In genomic region chrX:24692305-24692704, GRCh38 we compare ENCODE assay signal across 17 cellular contexts. TPM values are rescaled to one million over a fixed set of nuclear protein-coding genes. Genes with fewer than 3 reads are reported as not detected.
DNase-seq lines count a peak whose midpoint lies in the region; ATAC-seq and TF ChIP-seq lines count a peak whose summit lies in the region.
"Had no signal": no experiment of that assay in that cellular context is flagged by ENCODE, and none has a peak within 500 bp of the region (broad histone marks: within the 10 kb centered on the region; RNA-seq: fewer than 3 reads in every experiment).

No MANE protein-coding gene starts in this region.

- H3K9me3 Mint-ChIP-seq in GM23338 (no peaks in the 10 kb centered on the region), CD14-positive monocyte (peaks cover 0 to 2% (median 0%) of the 10 kb centered on the region in 7 donors)
- no peaks in the 10 kb centered on the region for H3K9me3 Mint-ChIP-seq in activated T-helper 17 cell treated with anti-CD3 and anti-CD28 coated beads, Interleukin-2, amount 50 U/mL, for 72 hours
- H3K9me3 Mint-ChIP-seq in natural killer cell treated with Interleukin-12 subunit alpha and Interleukin-12 subunit beta and Interleukin-15 and Interleukin-18, amount 100 ng/mL, for 72 hours, result no peaks in the 10 kb centered on the region
- H3K9me3 Mint-ChIP-seq: activated naive CD8-positive, alpha-beta T cell treated with anti-CD3 and anti-CD28 coated beads, Interleukin-2, amount 10 ng/mL, durations not matched to agents 7 days and 5 days had no signal

- no peak overlapping the region for H3K9ac ChIP-seq in Karpas-422 (ENCODE audit: low read length)

- H3K4me1 Mint-ChIP-seq in GM23338 (peaks cover 18% of the 10 kb centered on the region), CD14-positive monocyte (peaks cover 9% of the 10 kb centered on the region)
- H3K4me1 Mint-ChIP-seq in activated T-helper 17 cell treated with anti-CD3 and anti-CD28 coated beads, Interleukin-2, amount 50 U/mL, for 72 hours, result peaks cover 6% of the 10 kb centered on the region
- peaks cover 9 to 15% of the 10 kb centered on the region in 2 donors for H3K4me1 Mint-ChIP-seq in natural killer cell treated with Interleukin-12 subunit alpha and Interleukin-12 subunit beta and Interleukin-15 and Interleukin-18, amount 100 ng/mL, for 72 hours (ENCODE audit: low read depth in 2 of 2)

- no peak for TF ChIP-seq CTCF in GM23338 (conservative IDR thresholded peaks at IDR 0.05; ENCODE audit: low read depth in 2 of 2)
- no peak for TF ChIP-seq CTCF in CD14-positive monocyte (IDR thresholded peaks at IDR 0.05)
- no peak for TF ChIP-seq CTCF in sigmoid colon (IDR thresholded peaks at IDR 0.05)
- TF ChIP-seq CTCF in BE2C (IDR thresholded peaks at IDR 0.05; ENCODE audit: low read depth, low read length), result no peak

- TF ChIP-seq EP300 in sigmoid colon (IDR thresholded peaks at IDR 0.05), result no peak

- H3K9me3 ChIP-seq in Karpas-422 (ENCODE audit: low read length) (no peaks in the 10 kb centered on the region), sigmoid colon (no peaks in the 10 kb centered on the region), BE2C (no peaks in the 10 kb centered on the region)

- ATAC-seq in GM23338, result peak; percentile 38
- ATAC-seq in activated T-helper 17 cell treated with anti-CD3 and anti-CD28 coated beads, Interleukin-2, amount 50 U/mL, for 72 hours (replicated peaks), result no peak
- ATAC-seq in natural killer cell treated with Interleukin-12 subunit alpha and Interleukin-12 subunit beta and Interleukin-15 and Interleukin-18, amount 100 ng/mL, for 72 hours, result no peak
- ATAC-seq: right cardiac atrium had no signal

- H3K4me3 ChIP-seq in GM23338 (no peak overlapping the region; the same call in 1 of the 2 replicates), Karpas-422 (ENCODE audit: low read length) (no peak overlapping the region), sigmoid colon (no peak overlapping the region), BE2C (ENCODE audit: low read depth, low read length) (no peak overlapping the region)

- H3K36me3 Mint-ChIP-seq in GM23338 (ENCODE audit: low read depth), result no peaks in the 10 kb centered on the region; the same call in 2 of the 3 replicates
- peaks cover 16% of the 10 kb centered on the region for H3K36me3 Mint-ChIP-seq in activated T-helper 17 cell treated with anti-CD3 and anti-CD28 coated beads, Interleukin-2, amount 50 U/mL, for 72 hours (ENCODE audit: low read depth)
- H3K36me3 Mint-ChIP-seq in natural killer cell treated with Interleukin-12 subunit alpha and Interleukin-12 subunit beta and Interleukin-15 and Interleukin-18, amount 100 ng/mL, for 72 hours, result no peaks in the 10 kb centered on the region
- no peaks in the 10 kb centered on the region for H3K36me3 Mint-ChIP-seq in CD14-positive monocyte

- H3K36me3 ChIP-seq in GM23338 (ENCODE audit: insufficient read depth), result no peaks in the 10 kb centered on the region
- peaks cover 8% of the 10 kb centered on the region; the same call in 1 of the 2 replicates for H3K36me3 ChIP-seq in Karpas-422 (ENCODE audit: insufficient read depth, low read length)
- H3K36me3 ChIP-seq in sigmoid colon, result no peaks in the 10 kb centered on the region
- no peaks in the 10 kb centered on the region for H3K36me3 ChIP-seq in BE2C

- H3K27me3 ChIP-seq in GM23338 (ENCODE audit: insufficient read depth), result no peaks in the 10 kb centered on the region
- no peaks in the 10 kb centered on the region for H3K27me3 ChIP-seq in Karpas-422 (ENCODE audit: low read length)
- no peaks in the 10 kb centered on the region for H3K27me3 ChIP-seq in sigmoid colon
- H3K27me3 ChIP-seq in BE2C, result no peaks in the 10 kb centered on the region

- DNase-seq in GM23338 (ENCODE audit: low spot score) (peak; percentile 38), Karpas-422 (no peak), CD14-positive monocyte (ENCODE audit: low spot score) (no peak), sigmoid colon (no peak), BE2C (no peak)
- no peak for DNase-seq in natural killer cell treated with Interleukin-12 subunit alpha and Interleukin-12 subunit beta and Interleukin-15 and Interleukin-18, amount 100 ng/mL, for 72 hours (ENCODE audit: low spot score)
- DNase-seq: activated CD4-positive, CD25-positive, alpha-beta regulatory T cell treated with anti-CD3 and anti-CD28 coated beads, Interleukin-2, amount 50 U/mL, for 72 hours; activated CD8-positive, alpha-beta memory T cell treated with anti-CD3 and anti-CD28 coated beads, Interleukin-2, amount 50 U/mL, for 4 hours; activated naive CD8-positive, alpha-beta T cell treated with anti-CD3 and anti-CD28 coated beads, Interleukin-2, amount 10 ng/mL, durations not matched to agents 7 days and 5 days; glutamatergic neuron; NCI-H1092 treated with DMSO at 0.1 percent for 48 hours; NCI-H2227 treated with DMSO at 0.1 percent for 48 hours; right cardiac atrium; T-helper 1 cell; trophoblast cell had no signal

- intact Hi-C loops in CD14-positive monocyte (cut with micrococcal nuclease), result no loop called here
- intact Hi-C loops in sigmoid colon (cut with DNase I), result loop anchor here (5.0 kb wide), 1 partner anchor 1025 kb away; the partner anchor contains the start of gene PRDX4

- 81 to 84% methylated on average over 4 of the region's 4 CpGs for WGBS in sigmoid colon, 2 donors

- H3K4me3 Mint-ChIP-seq in GM23338, result peak overlapping the region; percentile 89
- peak overlapping the region; percentile 87 for H3K4me3 Mint-ChIP-seq in activated T-helper 17 cell treated with anti-CD3 and anti-CD28 coated beads, Interleukin-2, amount 50 U/mL, for 72 hours
- peak overlapping the region; percentile 92 for H3K4me3 Mint-ChIP-seq in natural killer cell treated with Interleukin-12 subunit alpha and Interleukin-12 subunit beta and Interleukin-15 and Interleukin-18, amount 100 ng/mL, for 72 hours
- H3K4me3 Mint-ChIP-seq in CD14-positive monocyte, result no peak overlapping the region

- H3K27ac Mint-ChIP-seq in GM23338 (no peak overlapping the region), CD14-positive monocyte (no peak overlapping the region)
- H3K27ac Mint-ChIP-seq in activated T-helper 17 cell treated with anti-CD3 and anti-CD28 coated beads, Interleukin-2, amount 50 U/mL, for 72 hours, result no peak overlapping the region
- peak overlapping the region; percentile 76 to 78 for H3K27ac Mint-ChIP-seq in natural killer cell treated with Interleukin-12 subunit alpha and Interleukin-12 subunit beta and Interleukin-15 and Interleukin-18, amount 100 ng/mL, for 72 hours
- H3K27ac Mint-ChIP-seq: activated naive CD8-positive, alpha-beta T cell treated with anti-CD3 and anti-CD28 coated beads, Interleukin-2, amount 10 ng/mL, durations not matched to agents 7 days and 5 days had no signal

- H4K20me1 ChIP-seq in GM23338 (replicated peaks; ENCODE audit: insufficient read depth), result no peaks in the 10 kb centered on the region
- H4K20me1 ChIP-seq in Karpas-422 (ENCODE audit: insufficient read depth, low read depth, low read length), result no peaks in the 10 kb centered on the region

- H3K79me2 ChIP-seq in GM23338 (replicated peaks; ENCODE audit: insufficient read depth) (peaks cover 34% of the 10 kb centered on the region), Karpas-422 (ENCODE audit: low read length) (peaks cover 35% of the 10 kb centered on the region)

- 0 out of 2 replicates have a peak overlapping the region, but pooled peaks have one; percentile 71 for H3K4me2 ChIP-seq in GM23338
- H3K4me2 ChIP-seq in Karpas-422 (ENCODE audit: low read depth, low read length, poor library complexity, severe bottlenecking), result peak overlapping the region; percentile 69

- H3K4me1 ChIP-seq in GM23338 (ENCODE audit: insufficient read depth), result peaks cover 4% of the 10 kb centered on the region; the same call in 1 of the 2 replicates
- H3K4me1 ChIP-seq in Karpas-422 (ENCODE audit: low read length), result peaks cover 31% of the 10 kb centered on the region
- H3K4me1 ChIP-seq in sigmoid colon, result peaks cover 0 to 9% (median 4%) of the 10 kb centered on the region in 4 donors
- no peaks in the 10 kb centered on the region; the same call in 1 of the 2 replicates for H3K4me1 ChIP-seq in BE2C

- no peaks in the 10 kb centered on the region for H3K9me2 ChIP-seq in GM23338 (ENCODE audit: insufficient read depth)
- H3K9me2 ChIP-seq in Karpas-422 (replicated peaks; ENCODE audit: insufficient read depth, low read length), result no peaks in the 10 kb centered on the region

- no peak for TF ChIP-seq POLR2A in sigmoid colon (IDR thresholded peaks at IDR 0.05)

- no peak overlapping the region for H3K27ac ChIP-seq in GM23338 (ENCODE audit: low read depth)
- no peak overlapping the region for H3K27ac ChIP-seq in Karpas-422 (ENCODE audit: low read length)
- no peak overlapping the region for H3K27ac ChIP-seq in sigmoid colon
- H3K27ac ChIP-seq: C4-2B had no signal

- H2AFZ ChIP-seq in GM23338, result no peak overlapping the region
- peak overlapping the region; percentile 39; the same call in 1 of the 2 replicates for H2AFZ ChIP-seq in Karpas-422 (ENCODE audit: low read length)

- H3F3A ChIP-seq in GM23338 (replicated peaks; ENCODE audit: low read depth), result no peaks in the 10 kb centered on the region

- H3K27me3 Mint-ChIP-seq in GM23338 (ENCODE audit: insufficient read depth, low read depth, poor library complexity), result peaks cover 3% of the 10 kb centered on the region
- H3K27me3 Mint-ChIP-seq in activated T-helper 17 cell treated with anti-CD3 and anti-CD28 coated beads, Interleukin-2, amount 50 U/mL, for 72 hours, result no peaks in the 10 kb centered on the region
- H3K27me3 Mint-ChIP-seq in natural killer cell treated with Interleukin-12 subunit alpha and Interleukin-12 subunit beta and Interleukin-15 and Interleukin-18, amount 100 ng/mL, for 72 hours, result peaks cover 0 to 5% of the 10 kb centered on the region in 2 donors
- H3K27me3 Mint-ChIP-seq in CD14-positive monocyte (ENCODE audit: low read depth in 3 of 3), result peaks cover 0 to 4% (median 0%) of the 10 kb centered on the region in 3 donors
- H3K27me3 Mint-ChIP-seq: activated naive CD8-positive, alpha-beta T cell treated with anti-CD3 and anti-CD28 coated beads, Interleukin-2, amount 10 ng/mL, durations not matched to agents 7 days and 5 days had no signal

RNA-seq across cellular contexts. Expression of gene POLA1, which starts 1.4 kb away (rescaled TPM):
- 32.0 and 36.6 TPM in 2 replicates for total RNA-seq in GM23338 (2014; rRNA removed; shearing (Covaris generic))
- polyA plus RNA-seq in GM23338 (2016; fragmentation: Nextera tagmentation; extraction: Ambion mirVana), result 10.0 and 12.6 TPM in 2 replicates
- total RNA-seq in Karpas-422 (2014; rRNA removed; shearing (Covaris generic); ENCODE audit: low replicate concordance), result 22.4 and 26.7 TPM in 2 replicates
- 10 to 100 TPM; 36.8 to 41.9 TPM for total RNA-seq in activated T-helper 17 cell treated with anti-CD3 and anti-CD28 coated beads, Interleukin-2, amount 50 U/mL, for 72 hours
- 10 to 100 TPM; 23.2 to 54.3 TPM for total RNA-seq in natural killer cell treated with Interleukin-12 subunit alpha and Interleukin-12 subunit beta and Interleukin-15 and Interleukin-18, amount 100 ng/mL, for 72 hours
- 1 to 10 TPM; 1.2 to 1.4 TPM for polyA plus RNA-seq in CD14-positive monocyte
- 10 to 100 TPM; 11.4 to 15.0 (median 12.3) TPM for total RNA-seq in sigmoid colon
- polyA plus RNA-seq in sigmoid colon, result 1 to 10 TPM; 1.8 to 6.3 (median 3.0) TPM
- 6.1 TPM for polyA plus RNA-seq in BE2C (2012; ENCODE audit: insufficient read depth, insufficient read length, low read depth)

RNA-seq across cellular contexts. Expression of gene PCYT1B, which starts 45.2 kb away (rescaled TPM):
- total RNA-seq in GM23338 (2014; rRNA removed; shearing (Covaris generic)), result 14.6 and 16.5 TPM in 2 replicates
- 5.8 and 6.9 TPM in 2 replicates for polyA plus RNA-seq in GM23338 (2016; fragmentation: Nextera tagmentation; extraction: Ambion mirVana)
- total RNA-seq in Karpas-422 (2014; rRNA removed; shearing (Covaris generic); ENCODE audit: low replicate concordance), result 0.04 and 0.18 TPM in 2 replicates
- under 1 TPM; 0.19 to 0.29 TPM for total RNA-seq in activated T-helper 17 cell treated with anti-CD3 and anti-CD28 coated beads, Interleukin-2, amount 50 U/mL, for 72 hours
- not detected for total RNA-seq in natural killer cell treated with Interleukin-12 subunit alpha and Interleukin-12 subunit beta and Interleukin-15 and Interleukin-18, amount 100 ng/mL, for 72 hours
- polyA plus RNA-seq in CD14-positive monocyte, result under 1 TPM in 1 of 2 donors, not detected in 1; 0.15 TPM
- total RNA-seq in sigmoid colon, result 1 to 10 TPM in 2 of 4 donors, under 1 TPM in 2; 0.49 to 2.4 (median 1.5) TPM
- under 1 TPM in 2 of 3 donors, not detected in 1; under 0.01 to 0.55 TPM for polyA plus RNA-seq in sigmoid colon
- polyA plus RNA-seq in BE2C (2012; ENCODE audit: insufficient read depth, insufficient read length, low read depth), result 0.97 TPM

Comparison
In these comparisons a context has a peak if more than half of its experiments do, and no peak if none do; other contexts are left out.
1. H3K27ac Mint-ChIP-seq: peak in natural killer cell treated with Interleukin-12 subunit alpha and Interleukin-12 subunit beta and Interleukin-15 and Interleukin-18, amount 100 ng/mL, for 72 hours (2 of 2); none in GM23338 (single experiment), activated T-helper 17 cell treated with anti-CD3 and anti-CD28 coated beads, Interleukin-2, amount 50 U/mL, for 72 hours (single experiment) and CD14-positive monocyte (0 of 7).
2. H3K4me3 Mint-ChIP-seq: peak in GM23338 (single experiment), activated T-helper 17 cell treated with anti-CD3 and anti-CD28 coated beads, Interleukin-2, amount 50 U/mL, for 72 hours (single experiment) and natural killer cell treated with Interleukin-12 subunit alpha and Interleukin-12 subunit beta and Interleukin-15 and Interleukin-18, amount 100 ng/mL, for 72 hours (single experiment); none in CD14-positive monocyte (0 of 2).